In genomic region chr10:123718544-123719060, GRCh38 we compare ENCODE assay signal across 32 cellular contexts. TPM values are rescaled to one million over a fixed set of nuclear protein-coding genes. Genes with fewer than 3 reads are reported as not detected.
DNase-seq lines count a peak whose midpoint lies in the region; ATAC-seq, FAIRE-seq and TF ChIP-seq lines count a peak whose summit lies in the region.
"Had no signal": no experiment of that assay in that cellular context is flagged by ENCODE, and none has a peak within 500 bp of the region (broad histone marks: within the 10 kb centered on the region; RNA-seq: fewer than 3 reads in every experiment).

No MANE protein-coding gene starts in this region.

- H3K4me3 ChIP-seq in HepG2 (replicated peaks in 1 of 3; ENCODE audit: insufficient read depth in 1 of 3, low read depth in 2 of 3, low read length in 3 of 3), result no peak overlapping the region
- H3K4me3 ChIP-seq in right lobe of liver, result no peak overlapping the region
- H3K4me3 ChIP-seq: BLaER1, GM12878 had no signal

- H3K79me2 ChIP-seq in HepG2 (ENCODE audit: insufficient read depth, low read length), result no peaks in the 10 kb centered on the region

- TF ChIP-seq POLR2A in HepG2 (IDR thresholded peaks at IDR 0.05; ENCODE audit: insufficient read depth in 1 of 2, low read depth in 2 of 2, low read length in 2 of 2) (no peak), right lobe of liver (IDR thresholded peaks at IDR 0.05) (no peak)

- H3K4me1 ChIP-seq in HepG2 (ENCODE audit: insufficient read depth, low read length) (no peaks in the 10 kb centered on the region), right lobe of liver (no peaks in the 10 kb centered on the region)
- H3K4me1 ChIP-seq: BE2C, BLaER1 had no signal

- no peak overlapping the region for H3K4me2 ChIP-seq in HepG2 (ENCODE audit: low read depth, low read length)
- H3K4me2 ChIP-seq: BLaER1 had no signal

- H3K27me3 ChIP-seq in HepG2 (ENCODE audit: control insufficient read depth in 1 of 2, insufficient read depth in 2 of 2, low read length in 2 of 2), result peaks cover 0 to 4% of the 10 kb centered on the region in 2 experiments; a peak in 1 of 5 replicates
- no peaks in the 10 kb centered on the region for H3K27me3 ChIP-seq in right lobe of liver
- H3K27me3 ChIP-seq: BE2C, BLaER1 had no signal

- peak; percentile 6 for DNase-seq in NCI-H510A treated with DMSO at 0.1 percent for 48 hours (lab: John Stamatoyannopoulos, UW)
- DNase-seq in NCI-H510A (lab: John Stamatoyannopoulos, UW), result no peak
- DNase-seq in HepG2 (ENCODE audit: low spot score), result no peak
- no peak for DNase-seq in right lobe of liver
- DNase-seq in ecto neural progenitor cell (ENCODE audit: low spot score), result peak; percentile 11
- no peak for DNase-seq in HuH-7 (ENCODE audit: low spot score)
- DNase-seq in A172 (ENCODE audit: low spot score), result no peak
- DNase-seq: ACHN; BE2C; C1 segment of cervical spinal cord; CD4-positive, alpha-beta memory T cell; CD4-positive, CD25-positive, alpha-beta regulatory T cell; CD8-positive, alpha-beta memory T cell; COR-L47; DMS 273 treated with DMSO at 0.1 percent for 48 hours; DMS153; DMS53; DMS79; DND-41; EL; GDM1 had no signal

- in situ Hi-C loops in HepG2 (cut with HindIII; ENCODE audit: extremely low pct_ligation_motif_present, low pct_unique_long_range_greater_than_20kb), result no loop called here

- H3K9me3 ChIP-seq in HepG2 (ENCODE audit: low read length) (no peaks in the 10 kb centered on the region), right lobe of liver (no peaks in the 10 kb centered on the region)
- H3K9me3 ChIP-seq: BE2C had no signal

- ATAC-seq in HepG2, result no peak
- ATAC-seq in right lobe of liver, result no peak
- ATAC-seq: GM12878 had no signal

- intact Hi-C loops in HepG2 (cut with micrococcal nuclease; ENCODE audit: unreplicated experiment) (no loop called here), right lobe of liver (cut with DNase I) (no loop called here)

- H3K36me3 ChIP-seq in HepG2 (replicated peaks in 1 of 2; ENCODE audit: control insufficient read depth in 1 of 2, insufficient read depth in 2 of 2, low read length in 2 of 2) (no peaks in the 10 kb centered on the region), right lobe of liver (no peaks in the 10 kb centered on the region)
- H3K36me3 ChIP-seq: BE2C, BLaER1 had no signal

- no peak overlapping the region for H2AFZ ChIP-seq in HepG2 (ENCODE audit: low read length)

- FAIRE-seq in HepG2 (lab: Jason Lieb, UNC), result no peak
- FAIRE-seq: A204.1, GM12878, GM12892, GM18507, GM19239 had no signal

- WGBS in HepG2 (ENCODE audit: low lambda C conversion rate), result 0% methylated on average over 2 of the region's 4 CpGs
- 33% methylated on average over 4 of the region's 4 CpGs for WGBS in right lobe of liver (ENCODE audit: insufficient coverage, low coverage, low lambda C conversion rate, missing lambda C conversion rate)

- no peaks in the 10 kb centered on the region for H4K20me1 ChIP-seq in HepG2 (ENCODE audit: insufficient read depth, low read length)
- H4K20me1 ChIP-seq: BLaER1 had no signal

- TF ChIP-seq EP300 in HepG2 (IDR thresholded peaks at IDR 0.05; ENCODE audit: low read depth in 2 of 2, low read length in 2 of 2), result no peak
- no peak for TF ChIP-seq EP300 in HepG2 (CRISPR knock-in tag; IDR thresholded peaks at IDR 0.05; ENCODE audit: borderline replicate concordance)

- H3K9ac ChIP-seq in HepG2 (ENCODE audit: insufficient read depth, low read depth, low read length), result no peak overlapping the region
- H3K9ac ChIP-seq: BLaER1 had no signal

- CTCF ChIA-PET in HepG2 (lab: Yijun Ruan, JAX; ENCODE audit: low intra/inter-chr PET ratio, low total read pairs), result no interaction called here

- H3K27ac ChIP-seq in HepG2 (ENCODE audit: extremely low read length, insufficient read depth, low read length) (no peak overlapping the region), right lobe of liver (no peak overlapping the region)
- H3K27ac ChIP-seq: 22Rv1, BLaER1 had no signal

- no peak for TF ChIP-seq CTCF in HepG2 (CRISPR knock-in tag; IDR thresholded peaks at IDR 0.05)
- TF ChIP-seq CTCF in right lobe of liver (IDR thresholded peaks at IDR 0.05), result no peak

- BruUV-seq in HepG2 (replicated peaks; lab: Mats Ljungman, UMichigan), result no TSS peak

- POLR2A ChIA-PET in HepG2 (lab: Yijun Ruan, JAX), result no interaction called here

- no peak for TF ChIP-seq RAD21 in HepG2 (CRISPR knock-in tag; IDR thresholded peaks at IDR 0.05)

TF ChIP-seq in HepG2, 621 proteins besides CTCF, POLR2A, EP300 and RAD21:
- TF ChIP-seq ZNF331 (CRISPR knock-in tag; IDR thresholded peaks at IDR 0.05) (peak; percentile 87), MEIS1 (CRISPR knock-in tag; IDR thresholded peaks at IDR 0.05; ENCODE audit: borderline replicate concordance) (no peak)

RNA-seq across cellular contexts. Expression of gene GPR26, which starts 52.4 kb away (rescaled TPM):
- total RNA-seq in HepG2 (2016; rRNA removed; fragmentation: Illumina TruSeq; extraction: Trizol) (not detected in 2 replicates), right lobe of liver (not detected)
- total RNA-seq in HepG2 (2016; cell fraction: cytosol; rRNA removed; fragmentation: Illumina TruSeq; extraction: Trizol; ENCODE audit: low read depth), result not detected in 2 replicates
- not detected in 2 replicates for total RNA-seq in HepG2 (2016; cell fraction: insoluble cytoplasmic fraction; rRNA removed; fragmentation: Illumina TruSeq; extraction: Trizol)
- total RNA-seq in HepG2 (2016; cell fraction: membrane; rRNA removed; fragmentation: Illumina TruSeq; extraction: Trizol), result not detected in 2 replicates
- total RNA-seq in HepG2 (2016; cell fraction: nucleus; rRNA removed; fragmentation: Illumina TruSeq; extraction: Trizol), result not detected in 2 replicates
- polyA plus RNA-seq in HepG2 (2011; rRNA removed), result not detected in 2 replicates
- polyA plus RNA-seq in HepG2 (2011; cell fraction: cytosol; rRNA removed), result not detected in 2 replicates
- polyA plus RNA-seq in HepG2 (2011; cell fraction: nucleus; rRNA removed), result not detected in 2 replicates
- polyA plus RNA-seq in HepG2 (2012), result not detected in 2 replicates
- polyA plus RNA-seq in HepG2 (2016; cell fraction: cytosol; fragmentation: Illumina TruSeq; extraction: Trizol; ENCODE audit: low read depth), result not detected in 2 replicates
- polyA plus RNA-seq in HepG2 (2016; cell fraction: insoluble cytoplasmic fraction; fragmentation: Illumina TruSeq; extraction: Trizol; ENCODE audit: low read depth), result not detected in 2 replicates
- polyA plus RNA-seq in HepG2 (2016; cell fraction: membrane; fragmentation: Illumina TruSeq; extraction: Trizol; ENCODE audit: low read depth), result not detected in 2 replicates
- not detected in 2 replicates for polyA plus RNA-seq in HepG2 (2016; cell fraction: nucleus; fragmentation: Illumina TruSeq; extraction: Trizol; ENCODE audit: insufficient read depth, low read depth)
- polyA minus RNA-seq in HepG2 (2011; rRNA and poly(A)+ RNA removed; ENCODE audit: low replicate concordance), result not detected in 2 replicates
- polyA minus RNA-seq in HepG2 (2011; cell fraction: cytosol; rRNA and poly(A)+ RNA removed), result not detected in 2 replicates
- polyA minus RNA-seq in HepG2 (2011; cell fraction: nucleus; rRNA and poly(A)+ RNA removed), result not detected in 2 replicates
- not detected in 2 replicates for total RNA-seq in A172 (2014; rRNA removed; shearing (Covaris generic))
- total RNA-seq: A673; CD4-positive, alpha-beta memory T cell; CD4-positive, CD25-positive, alpha-beta regulatory T cell; CD8-positive, alpha-beta memory T cell; G401 had no signal
- polyA plus RNA-seq: AG04450; CD14-positive monocyte; CD4-positive, alpha-beta memory T cell; CD4-positive, CD25-positive, alpha-beta regulatory T cell; CD8-positive, alpha-beta memory T cell had no signal

Comparison
In these comparisons a context has a peak if more than half of its experiments do, and no peak if none do; other contexts are left out.
1. DNase-seq: peak in NCI-H510A treated with DMSO at 0.1 percent for 48 hours (single experiment) and ecto neural progenitor cell (single experiment); none in NCI-H510A (single experiment), HepG2 (single experiment), right lobe of liver (0 of 3), HuH-7 (single experiment) and A172 (single experiment).